ENCODE assay signal across 9 cellular contexts in genomic region chr7:130890176-130891020, GRCh38.
A peak's percentile ranks its signal among the peaks of the same experiment; 100 is the strongest.
DNase-seq lines count a peak whose midpoint lies in the region; ATAC-seq and TF ChIP-seq lines count a peak whose summit lies in the region.
"Had no signal": no experiment of that assay in that cellular context is flagged by ENCODE, and none has a peak within 500 bp of the region (broad histone marks: within the 10 kb centered on the region; RNA-seq: fewer than 3 reads in every experiment).

No MANE protein-coding gene starts in this region.

- peak overlapping the region; percentile 8 to 39 (median 22) for H3K4me3 ChIP-seq in gastrocnemius medialis
- H3K4me3 ChIP-seq in mucosa of descending colon, result no peak overlapping the region
- H3K4me3 ChIP-seq in naive thymus-derived CD4-positive, alpha-beta T cell (ENCODE audit: low read length), result no peak overlapping the region

- no peak overlapping the region for H3K4me3 Mint-ChIP-seq in activated CD8-positive, alpha-beta memory T cell treated with anti-CD3 and anti-CD28 coated beads, Interleukin-2, amount 10 ng/mL, durations not matched to agents 7 days and 5 days
- no peak overlapping the region for H3K4me3 Mint-ChIP-seq in naive thymus-derived CD4-positive, alpha-beta T cell

- in situ Hi-C loops in GM18951 (cut with MboI; ENCODE audit: low sequenced_read_pairs, unreplicated experiment) (no loop called here), gastrocnemius medialis (cut with MboI; ENCODE audit: low sequenced_read_pairs in 4 of 4) (loop anchor here in 1 of 4 donors (10.0 to 25.0 kb wide), 2 partner anchors 147 to 534 kb away; no protein-coding TSS in a partner anchor)

- CTCF ChIA-PET in activated CD8-positive, alpha-beta memory T cell treated with anti-CD3 and anti-CD28 coated beads, Interleukin-2, amount 10 ng/mL, durations not matched to agents 7 days and 5 days (lab: Charles Lee), result interaction anchor here (1.5 to 1.6 kb wide), 2 partner anchors 25 to 46 kb away, joined by 3 read pairs; no protein-coding TSS in a partner anchor
- CTCF ChIA-PET in naive thymus-derived CD4-positive, alpha-beta T cell (lab: Charles Lee), result interaction anchor here (0.6 to 1.1 kb wide), 2 partner anchors 13 to 17 kb away, joined by 3 read pairs; no protein-coding TSS in a partner anchor

- DNase-seq in activated CD8-positive, alpha-beta memory T cell treated with anti-CD3 and anti-CD28 coated beads, Interleukin-2, amount 10 ng/mL, durations not matched to agents 7 days and 5 days, result no peak
- DNase-seq in foreskin keratinocyte (no peak), gastrocnemius medialis (peak in 1 of 2 donors; percentile 70), mucosa of descending colon (no peak), RKO (ENCODE audit: low spot score) (no peak)
- DNase-seq in stimulated activated CD4-positive, alpha-beta T cell treated with anti-CD3 and anti-CD28 coated beads, Interleukin-4, amount 100 ng/mL, for 4 hours, result no peak
- no peak for DNase-seq in naive thymus-derived CD4-positive, alpha-beta T cell
- DNase-seq: NCI-H1048 had no signal

- H3K36me3 ChIP-seq in gastrocnemius medialis (peaks cover 0 to 16% of the 10 kb centered on the region in 2 donors), mucosa of descending colon (ENCODE audit: low read depth) (no peaks in the 10 kb centered on the region)
- peaks cover 0 to 62% (median 0%) of the 10 kb centered on the region in 3 experiments for H3K36me3 ChIP-seq in naive thymus-derived CD4-positive, alpha-beta T cell (ENCODE audit: control insufficient read depth in 2 of 3, insufficient read depth in 3 of 3, low read length in 3 of 3)

- ATAC-seq in activated CD8-positive, alpha-beta memory T cell treated with anti-CD3 and anti-CD28 coated beads, Interleukin-2, amount 10 ng/mL, durations not matched to agents 7 days and 5 days, result no peak
- ATAC-seq in foreskin keratinocyte (no peak), gastrocnemius medialis (peak; percentile 27 to 53), mucosa of descending colon (no peak)
- no peak for ATAC-seq in naive thymus-derived CD4-positive, alpha-beta T cell

- intact Hi-C loops in gastrocnemius medialis (cut with DNase I; ENCODE audit: low total_unique reads) (loop anchor here (5.0 kb wide), 1 partner anchor 217 kb away; no protein-coding TSS in a partner anchor), mucosa of descending colon (cut with DNase I, micrococcal nuclease) (loop anchor here (10.0 kb wide), 1 partner anchor 154 kb away; no protein-coding TSS in a partner anchor)
- intact Hi-C loops in naive thymus-derived CD4-positive, alpha-beta T cell (cut with micrococcal nuclease), result loop anchor here in 1 of 2 donors (10.0 kb wide), 2 partner anchors 534 to 624 kb away; no protein-coding TSS in a partner anchor

- no peaks in the 10 kb centered on the region for H3K9me3 Mint-ChIP-seq in activated CD8-positive, alpha-beta memory T cell treated with anti-CD3 and anti-CD28 coated beads, Interleukin-2, amount 10 ng/mL, durations not matched to agents 7 days and 5 days (ENCODE audit: low read depth)
- no peaks in the 10 kb centered on the region for H3K9me3 Mint-ChIP-seq in naive thymus-derived CD4-positive, alpha-beta T cell

- H3K27me3 ChIP-seq in foreskin keratinocyte (no peaks in the 10 kb centered on the region), gastrocnemius medialis (no peaks in the 10 kb centered on the region)
- no peaks in the 10 kb centered on the region for H3K27me3 ChIP-seq in naive thymus-derived CD4-positive, alpha-beta T cell (ENCODE audit: control insufficient read depth in 2 of 2, insufficient read depth in 2 of 2, low read length in 2 of 2)

- TF ChIP-seq CTCF in foreskin keratinocyte (conservative IDR thresholded peaks at IDR 0.05), result no peak
- no peak for TF ChIP-seq CTCF in gastrocnemius medialis (IDR thresholded peaks at IDR 0.05 in 4 of 5, conservative IDR thresholded peaks at IDR 0.05 in 1 of 5)
- TF ChIP-seq CTCF in mucosa of descending colon (IDR thresholded peaks at IDR 0.05), result no peak

- H3K27ac ChIP-seq in foreskin keratinocyte (peak overlapping the region; percentile 58), gastrocnemius medialis (peak overlapping the region; percentile 89 to 97 (median 94))
- no peak overlapping the region for H3K27ac ChIP-seq in naive thymus-derived CD4-positive, alpha-beta T cell (ENCODE audit: low read depth, low read length)

- H3K9me3 ChIP-seq in gastrocnemius medialis, result no peaks in the 10 kb centered on the region
- no peaks in the 10 kb centered on the region for H3K9me3 ChIP-seq in mucosa of descending colon
- H3K9me3 ChIP-seq in naive thymus-derived CD4-positive, alpha-beta T cell (ENCODE audit: control insufficient read depth in 2 of 3, low read length in 3 of 3), result no peaks in the 10 kb centered on the region

- H3K36me3 Mint-ChIP-seq in activated CD8-positive, alpha-beta memory T cell treated with anti-CD3 and anti-CD28 coated beads, Interleukin-2, amount 10 ng/mL, durations not matched to agents 7 days and 5 days, result peaks cover 48% of the 10 kb centered on the region
- peaks cover 4 to 54% (median 32%) of the 10 kb centered on the region in 5 donors for H3K36me3 Mint-ChIP-seq in naive thymus-derived CD4-positive, alpha-beta T cell

- POLR2A ChIA-PET in naive thymus-derived CD4-positive, alpha-beta T cell (lab: Charles Lee), result interaction anchor here (0.6 kb wide), 1 partner anchor 437 kb away, joined by 3 read pairs; no protein-coding TSS in a partner anchor

- peak overlapping the region; percentile 40 for H3K27ac Mint-ChIP-seq in activated CD8-positive, alpha-beta memory T cell treated with anti-CD3 and anti-CD28 coated beads, Interleukin-2, amount 10 ng/mL, durations not matched to agents 7 days and 5 days
- H3K27ac Mint-ChIP-seq in naive thymus-derived CD4-positive, alpha-beta T cell, result peak overlapping the region in 4 of 9 donors; percentile 8 to 30 (median 26)

- peak; percentile 24 for TF ChIP-seq POLR2A in GM18951 (IDR thresholded peaks at IDR 0.05; ENCODE audit: extremely low read depth, insufficient read depth, insufficient read length)
- peak in 1 of 2 donors; percentile 7 for TF ChIP-seq POLR2A in gastrocnemius medialis (IDR thresholded peaks at IDR 0.05)

- H3K4me1 Mint-ChIP-seq in activated CD8-positive, alpha-beta memory T cell treated with anti-CD3 and anti-CD28 coated beads, Interleukin-2, amount 10 ng/mL, durations not matched to agents 7 days and 5 days, result peaks cover 63% of the 10 kb centered on the region
- peaks cover 28 to 71% (median 42%) of the 10 kb centered on the region in 7 donors for H3K4me1 Mint-ChIP-seq in naive thymus-derived CD4-positive, alpha-beta T cell

- peaks cover 72% of the 10 kb centered on the region for H3K4me1 ChIP-seq in foreskin keratinocyte
- peaks cover 89 to 95% of the 10 kb centered on the region in 2 donors for H3K4me1 ChIP-seq in gastrocnemius medialis
- H3K4me1 ChIP-seq in mucosa of descending colon (ENCODE audit: low read depth), result peaks cover 72% of the 10 kb centered on the region
- H3K4me1 ChIP-seq in naive thymus-derived CD4-positive, alpha-beta T cell (ENCODE audit: control insufficient read depth in 2 of 2, insufficient read depth in 2 of 2, low read length in 2 of 2), result peaks cover 7 to 15% of the 10 kb centered on the region in 2 donors

- no peaks in the 10 kb centered on the region for H3K27me3 Mint-ChIP-seq in activated CD8-positive, alpha-beta memory T cell treated with anti-CD3 and anti-CD28 coated beads, Interleukin-2, amount 10 ng/mL, durations not matched to agents 7 days and 5 days
- no peaks in the 10 kb centered on the region for H3K27me3 Mint-ChIP-seq in naive thymus-derived CD4-positive, alpha-beta T cell

Comparison
In these comparisons a context has a peak if more than half of its experiments do, and no peak if none do; other contexts are left out.
1. ATAC-seq: peak in gastrocnemius medialis (2 of 2); none in activated CD8-positive, alpha-beta memory T cell treated with anti-CD3 and anti-CD28 coated beads, Interleukin-2, amount 10 ng/mL, durations not matched to agents 7 days and 5 days (single experiment), foreskin keratinocyte (single experiment), mucosa of descending colon (single experiment) and naive thymus-derived CD4-positive, alpha-beta T cell (single experiment).
2. H3K4me3 ChIP-seq: peak in gastrocnemius medialis (4 of 4); none in mucosa of descending colon (single experiment) and naive thymus-derived CD4-positive, alpha-beta T cell (single experiment).